1 cellular context compared by ENCODE assay signal in genomic region chrX:153642655-153643430, GRCh38.
TF ChIP-seq lines count a peak whose summit lies in the region.

No MANE protein-coding gene starts in this region.

TF ChIP-seq in HEK293, 187 proteins besides CTCF, POLR2A, EP300 and RAD21 (continued from another document and continues in another):
- peak; percentile 77 for TF ChIP-seq EGR2 (tag by site-specific recombination; IDR thresholded peaks at IDR 0.05; ENCODE audit: low read depth)
- TF ChIP-seq ZNF221 (tag by site-specific recombination; IDR thresholded peaks at IDR 0.05; ENCODE audit: borderline replicate concordance), result no peak
- TF ChIP-seq ZNF146 (tag by site-specific recombination; IDR thresholded peaks at IDR 0.05), result 0 out of 2 replicates have a peak, but pooled peaks have one; percentile 4
- TF ChIP-seq ZBTB10 (tag by site-specific recombination; IDR thresholded peaks at IDR 0.05), result peak; percentile 33; the same call in 1 of the 2 replicates
- TF ChIP-seq ZIC2 (tag by site-specific recombination; IDR thresholded peaks at IDR 0.05), result peak; percentile 45
- peak; percentile 63; the same call in 1 of the 2 replicates for TF ChIP-seq GLIS2 (tag by site-specific recombination; IDR thresholded peaks at IDR 0.05)
- TF ChIP-seq ZNF629 (tag by site-specific recombination; IDR thresholded peaks at IDR 0.05), result no peak
- TF ChIP-seq ZNF248 (tag by site-specific recombination; IDR thresholded peaks at IDR 0.05), result no peak
- TF ChIP-seq ZSCAN5A (tag by site-specific recombination; IDR thresholded peaks at IDR 0.05), result no peak
- TF ChIP-seq BCL11B (tag by site-specific recombination; IDR thresholded peaks at IDR 0.05; ENCODE audit: low read depth), result no peak
- TF ChIP-seq ZNF394 (tag by site-specific recombination; IDR thresholded peaks at IDR 0.05; ENCODE audit: borderline replicate concordance), result no peak
- TF ChIP-seq ZNF600 (tag by site-specific recombination; IDR thresholded peaks at IDR 0.05), result peak; percentile 67
- TF ChIP-seq ZNF660 (tag by site-specific recombination; IDR thresholded peaks at IDR 0.05), result no peak
- no peak for TF ChIP-seq ZNF670 (tag by site-specific recombination; IDR thresholded peaks at IDR 0.05; ENCODE audit: low read depth)
- TF ChIP-seq ZNF645 (tag by site-specific recombination; IDR thresholded peaks at IDR 0.05), result peak; percentile 76; the same call in 1 of the 2 replicates
- 0 out of 2 replicates have a peak, but pooled peaks have one; percentile 30 for TF ChIP-seq KLF17 (tag by site-specific recombination; IDR thresholded peaks at IDR 0.05)
- TF ChIP-seq ZNF391 (tag by site-specific recombination; IDR thresholded peaks at IDR 0.05; ENCODE audit: borderline replicate concordance, low read depth), result peak; percentile 68
- TF ChIP-seq ZNF654 (tag by site-specific recombination; IDR thresholded peaks at IDR 0.05; ENCODE audit: low read depth), result no peak
- no peak for TF ChIP-seq ZSCAN30 (tag by site-specific recombination; IDR thresholded peaks at IDR 0.05)
- peak; percentile 78; the same call in 1 of the 2 replicates for TF ChIP-seq ZBTB1 (tag by site-specific recombination; IDR thresholded peaks at IDR 0.05)
- no peak for TF ChIP-seq ZEB2 (tag by site-specific recombination; IDR thresholded peaks at IDR 0.05)
- TF ChIP-seq ZSCAN23 (tag by site-specific recombination; IDR thresholded peaks at IDR 0.05), result no peak
- peak; percentile 93 for TF ChIP-seq SCRT2 (tag by site-specific recombination; IDR thresholded peaks at IDR 0.05)
- 0 out of 2 replicates have a peak, but pooled peaks have one; percentile 42 for TF ChIP-seq ZBTB48 (tag by site-specific recombination; IDR thresholded peaks at IDR 0.05)
- no peak for TF ChIP-seq ZNF544 (tag by site-specific recombination; IDR thresholded peaks at IDR 0.05)
- no peak for TF ChIP-seq ZFP37 (tag by site-specific recombination; IDR thresholded peaks at IDR 0.05)
- TF ChIP-seq GLI4 (tag by site-specific recombination; IDR thresholded peaks at IDR 0.05), result 0 out of 2 replicates have a peak, but pooled peaks have one; percentile 21
- TF ChIP-seq HOXA7 (CRISPR knock-in tag; IDR thresholded peaks at IDR 0.05; ENCODE audit: borderline replicate concordance), result no peak
- no peak for TF ChIP-seq OSR2 (tag by site-specific recombination; IDR thresholded peaks at IDR 0.05)
- peak; percentile 78 for TF ChIP-seq HIC1 (tag by site-specific recombination; IDR thresholded peaks at IDR 0.05)
- no peak for TF ChIP-seq ZBTB49 (tag by site-specific recombination; IDR thresholded peaks at IDR 0.05; ENCODE audit: low read depth)
- peak; percentile 35 for TF ChIP-seq ZBTB26 (tag by site-specific recombination; optimal IDR thresholded peaks at IDR 0.05)
- TF ChIP-seq ZBTB7A (tag by site-specific recombination; IDR thresholded peaks at IDR 0.05; ENCODE audit: low read depth), result peak; percentile 53; the same call in 1 of the 2 replicates
- no peak for TF ChIP-seq SETDB1 (IDR thresholded peaks at IDR 0.05; ENCODE audit: insufficient read length, low read length)
- TF ChIP-seq ZNF354C (tag by site-specific recombination; IDR thresholded peaks at IDR 0.05; ENCODE audit: borderline replicate concordance, low read depth), result no peak
- no peak for TF ChIP-seq ZNF211 (tag by site-specific recombination; IDR thresholded peaks at IDR 0.05; ENCODE audit: low read depth)
- TF ChIP-seq KLF7 (tag by site-specific recombination; IDR thresholded peaks at IDR 0.05; ENCODE audit: borderline replicate concordance), result 0 out of 2 replicates have a peak, but pooled peaks have one; percentile 31
- peak; percentile 50; the same call in 1 of the 2 replicates for TF ChIP-seq ZSCAN4 (tag by site-specific recombination; IDR thresholded peaks at IDR 0.05)
- TF ChIP-seq KLF8 (tag by site-specific recombination; IDR thresholded peaks at IDR 0.05), result peak; percentile 53; the same call in 1 of the 2 replicates
- no peak for TF ChIP-seq ZNF658 (tag by site-specific recombination; IDR thresholded peaks at IDR 0.05)
- peak; percentile 42 for TF ChIP-seq SP3 (tag by site-specific recombination; IDR thresholded peaks at IDR 0.05)
- no peak for TF ChIP-seq ZNF24 (tag by site-specific recombination; IDR thresholded peaks at IDR 0.05)
- no peak for TF ChIP-seq ZBTB8A (tag by site-specific recombination; IDR thresholded peaks at IDR 0.05)
- no peak for TF ChIP-seq ZNF664 (tag by site-specific recombination; IDR thresholded peaks at IDR 0.05)
- TF ChIP-seq ZNF362 (tag by site-specific recombination; IDR thresholded peaks at IDR 0.05), result no peak
- TF ChIP-seq ZNF488 (tag by site-specific recombination; IDR thresholded peaks at IDR 0.05), result no peak
- peak; percentile 88 for TF ChIP-seq ZNF777 (tag by site-specific recombination; IDR thresholded peaks at IDR 0.05; ENCODE audit: borderline replicate concordance)
- no peak for TF ChIP-seq ZNF433 (tag by site-specific recombination; IDR thresholded peaks at IDR 0.05; ENCODE audit: low read depth)
- TF ChIP-seq ZNF707 (tag by site-specific recombination; IDR thresholded peaks at IDR 0.05), result no peak
- no peak for TF ChIP-seq ZNF23 (tag by site-specific recombination; IDR thresholded peaks at IDR 0.05; ENCODE audit: borderline replicate concordance)
- no peak for TF ChIP-seq KLF10 (tag by site-specific recombination; IDR thresholded peaks at IDR 0.05)
- peak; percentile 83 for TF ChIP-seq KLF1 (tag by site-specific recombination; IDR thresholded peaks at IDR 0.05)
- peak; percentile 88 for TF ChIP-seq ZFHX2 (tag by site-specific recombination; conservative IDR thresholded peaks at IDR 0.05)
